Comparison of ENCODE assay signal across 8 cellular contexts in genomic region chrX:107673933-107674479, GRCh38. TPM values are rescaled to one million over a fixed set of nuclear protein-coding genes. Genes with fewer than 3 reads are reported as not detected.
A peak's percentile ranks its signal among the peaks of the same experiment; 100 is the strongest.
DNase-seq lines count a peak whose midpoint lies in the region; ATAC-seq and TF ChIP-seq lines count a peak whose summit lies in the region.

No MANE protein-coding gene starts in this region.

- CTCF ChIA-PET in CD4-positive, alpha-beta memory T cell (lab: Charles Lee; ENCODE audit: partially characterized antibody), result interaction anchor here (1.0 to 13.2 kb wide), 13 partner anchors 11 to 221 kb away, joined by 3 to 462 read pairs (median 10); partner anchors contain the start of genes NCBP2L, PRPS1 and TSC22D3
- CTCF ChIA-PET in naive thymus-derived CD4-positive, alpha-beta T cell (lab: Charles Lee), result interaction anchor here (1.2 to 7.7 kb wide), 7 partner anchors 9 to 103 kb away, joined by 3 to 264 read pairs (median 14); partner anchors contain the start of genes NCBP2L and TSC22D3

- peaks cover 59% of the 10 kb centered on the region for H3K4me1 ChIP-seq in CD4-positive, alpha-beta memory T cell (ENCODE audit: insufficient read depth, low read length)
- peaks cover 44 to 46% of the 10 kb centered on the region in 2 donors for H3K4me1 ChIP-seq in naive thymus-derived CD4-positive, alpha-beta T cell (ENCODE audit: control insufficient read depth in 2 of 2, insufficient read depth in 2 of 2, low read length in 2 of 2)

- H3K27ac Mint-ChIP-seq in CD4-positive, alpha-beta memory T cell, result peak overlapping the region; percentile 96 to 100 (median 99)
- H3K27ac Mint-ChIP-seq in chondrocyte (ENCODE audit: unreplicated experiment), result peak overlapping the region; percentile 97
- peak overlapping the region; percentile 96 to 100 (median 98) for H3K27ac Mint-ChIP-seq in naive thymus-derived CD4-positive, alpha-beta T cell
- H3K27ac Mint-ChIP-seq in stimulated activated naive CD8-positive, alpha-beta T cell treated with anti-CD3 and anti-CD28 coated beads, Interleukin-15, Interleukin-2, amounts not matched to agents 100 ng/mL and 50 ng/mL, for 24 hours, result peak overlapping the region; percentile 94

- peaks cover 34 to 69% (median 60%) of the 10 kb centered on the region in 4 donors for H3K4me1 Mint-ChIP-seq in CD4-positive, alpha-beta memory T cell
- H3K4me1 Mint-ChIP-seq in chondrocyte (ENCODE audit: low read depth), result peaks cover 59% of the 10 kb centered on the region
- peaks cover 16 to 77% (median 53%) of the 10 kb centered on the region in 7 donors for H3K4me1 Mint-ChIP-seq in naive thymus-derived CD4-positive, alpha-beta T cell
- peaks cover 67% of the 10 kb centered on the region for H3K4me1 Mint-ChIP-seq in stimulated activated naive CD8-positive, alpha-beta T cell treated with anti-CD3 and anti-CD28 coated beads, Interleukin-15, Interleukin-2, amounts not matched to agents 100 ng/mL and 50 ng/mL, for 24 hours (ENCODE audit: low read depth)

- peaks cover 0 to 2% (median 0%) of the 10 kb centered on the region in 8 donors for H3K9me3 Mint-ChIP-seq in CD4-positive, alpha-beta memory T cell
- H3K9me3 Mint-ChIP-seq in chondrocyte (ENCODE audit: low read depth), result no peaks in the 10 kb centered on the region
- peaks cover 0 to 4% (median 0%) of the 10 kb centered on the region in 11 donors for H3K9me3 Mint-ChIP-seq in naive thymus-derived CD4-positive, alpha-beta T cell
- H3K9me3 Mint-ChIP-seq in stimulated activated naive CD8-positive, alpha-beta T cell treated with anti-CD3 and anti-CD28 coated beads, Interleukin-15, Interleukin-2, amounts not matched to agents 100 ng/mL and 50 ng/mL, for 24 hours, result no peaks in the 10 kb centered on the region

- no peaks in the 10 kb centered on the region for H3K9me3 ChIP-seq in CD4-positive, alpha-beta memory T cell (ENCODE audit: control insufficient read depth in 1 of 2, low read length in 2 of 2)
- H3K9me3 ChIP-seq in naive thymus-derived CD4-positive, alpha-beta T cell (ENCODE audit: control insufficient read depth in 2 of 3, low read length in 3 of 3), result no peaks in the 10 kb centered on the region

- no peaks in the 10 kb centered on the region for H3K36me3 ChIP-seq in CD4-positive, alpha-beta memory T cell (ENCODE audit: insufficient read depth, low read length)
- no peaks in the 10 kb centered on the region for H3K36me3 ChIP-seq in naive thymus-derived CD4-positive, alpha-beta T cell (ENCODE audit: control insufficient read depth in 2 of 3, insufficient read depth in 3 of 3, low read length in 3 of 3)

- ATAC-seq in GM21526 (IDR thresholded peaks at IDR 0.05; ENCODE audit: low FRiP score, unreplicated experiment), result peak; percentile 90
- ATAC-seq in naive thymus-derived CD4-positive, alpha-beta T cell, result peak; percentile 84

- no peak for TF ChIP-seq CTCF in chondrocyte (IDR thresholded peaks at IDR 0.05)

- POLR2A ChIA-PET in CD4-positive, alpha-beta memory T cell (lab: Charles Lee; ENCODE audit: partially characterized antibody), result interaction anchor here (0.6 to 20.8 kb wide), 17 partner anchors 10 to 152 kb away, joined by 3 to 1740 read pairs (median 10); partner anchors contain the start of genes NCBP2L, PRPS1 and TSC22D3
- POLR2A ChIA-PET in naive thymus-derived CD4-positive, alpha-beta T cell (lab: Charles Lee), result interaction anchor here (1.1 to 35.3 kb wide), 8 partner anchors 12 to 152 kb away, joined by 4 to 1138 read pairs (median 14); partner anchors contain the start of genes MID2, NCBP2L, PRPS1 and TSC22D3

- H3K27me3 ChIP-seq in CD4-positive, alpha-beta memory T cell (ENCODE audit: insufficient read depth, low read length), result no peaks in the 10 kb centered on the region
- H3K27me3 ChIP-seq in naive thymus-derived CD4-positive, alpha-beta T cell (ENCODE audit: control insufficient read depth in 2 of 2, insufficient read depth in 2 of 2, low read length in 2 of 2), result no peaks in the 10 kb centered on the region

- in situ Hi-C loops in KBM-7 (cut with MboI; ENCODE audit: low pct_unique_long_range_greater_than_20kb, low sequenced_read_pairs), result no loop called here

- peak; percentile 97 to 98 (median 97) for DNase-seq in CD4-positive, alpha-beta memory T cell
- DNase-seq in KBM-7 (peak; percentile 98), chondrocyte (ENCODE audit: low spot score) (peak; percentile 96), dedifferentiated amniotic fluid mesenchymal stem cell (ENCODE audit: extremely low spot score) (no peak)
- DNase-seq in activated CD4-positive, alpha-beta T cell treated with anti-CD3 and anti-CD28 coated beads for 1 hour, result peak; percentile 77
- peak; percentile 57 to 98 (median 94) for DNase-seq in naive thymus-derived CD4-positive, alpha-beta T cell

- peak overlapping the region; percentile 53 to 70 for H3K4me3 ChIP-seq in CD4-positive, alpha-beta memory T cell (ENCODE audit: low read length in 2 of 2)
- H3K4me3 ChIP-seq in naive thymus-derived CD4-positive, alpha-beta T cell (ENCODE audit: low read length), result peak overlapping the region; percentile 78

- intact Hi-C loops in CD4-positive, alpha-beta memory T cell (cut with micrococcal nuclease), result loop anchor here (1.0 to 5.0 kb wide), 8 partner anchors 15 to 418 kb away; partner anchors contain the start of genes ATG4A, NCBP2L and PSMD10
- intact Hi-C loops in naive thymus-derived CD4-positive, alpha-beta T cell (cut with micrococcal nuclease), result loop anchor here (1.0 to 5.0 kb wide), 8 partner anchors 15 to 218 kb away; partner anchors contain the start of genes NCBP2L (in 2 of the 2) and PRPS1 (in 2 of the 2)

- peaks cover 0 to 7% of the 10 kb centered on the region in 2 donors for H3K36me3 Mint-ChIP-seq in CD4-positive, alpha-beta memory T cell
- peaks cover 1% of the 10 kb centered on the region for H3K36me3 Mint-ChIP-seq in chondrocyte (ENCODE audit: low read depth)
- peaks cover 0 to 6% (median 0%) of the 10 kb centered on the region in 5 donors for H3K36me3 Mint-ChIP-seq in naive thymus-derived CD4-positive, alpha-beta T cell
- H3K36me3 Mint-ChIP-seq in stimulated activated naive CD8-positive, alpha-beta T cell treated with anti-CD3 and anti-CD28 coated beads, Interleukin-15, Interleukin-2, amounts not matched to agents 100 ng/mL and 50 ng/mL, for 24 hours (ENCODE audit: low read depth), result no peaks in the 10 kb centered on the region

- H3K27me3 Mint-ChIP-seq in CD4-positive, alpha-beta memory T cell, result no peaks in the 10 kb centered on the region
- no peaks in the 10 kb centered on the region for H3K27me3 Mint-ChIP-seq in chondrocyte (ENCODE audit: low read depth)
- H3K27me3 Mint-ChIP-seq in naive thymus-derived CD4-positive, alpha-beta T cell, result no peaks in the 10 kb centered on the region
- H3K27me3 Mint-ChIP-seq in stimulated activated naive CD8-positive, alpha-beta T cell treated with anti-CD3 and anti-CD28 coated beads, Interleukin-15, Interleukin-2, amounts not matched to agents 100 ng/mL and 50 ng/mL, for 24 hours, result no peaks in the 10 kb centered on the region

- H3K27ac ChIP-seq in CD4-positive, alpha-beta memory T cell (ENCODE audit: low read depth, low read length), result peak overlapping the region; percentile 97
- peak overlapping the region; percentile 99 for H3K27ac ChIP-seq in naive thymus-derived CD4-positive, alpha-beta T cell (ENCODE audit: low read depth, low read length)

- peak overlapping the region; percentile 73 to 92 (median 88) for H3K4me3 Mint-ChIP-seq in CD4-positive, alpha-beta memory T cell
- H3K4me3 Mint-ChIP-seq in chondrocyte (ENCODE audit: unreplicated experiment), result peak overlapping the region; percentile 31
- peak overlapping the region; percentile 83 to 95 (median 88) for H3K4me3 Mint-ChIP-seq in naive thymus-derived CD4-positive, alpha-beta T cell
- peak overlapping the region; percentile 88 for H3K4me3 Mint-ChIP-seq in stimulated activated naive CD8-positive, alpha-beta T cell treated with anti-CD3 and anti-CD28 coated beads, Interleukin-15, Interleukin-2, amounts not matched to agents 100 ng/mL and 50 ng/mL, for 24 hours

RNA-seq across cellular contexts. Expression of gene PRPS1, which starts 45.7 kb away (rescaled TPM):
- total RNA-seq in CD4-positive, alpha-beta memory T cell, result 10 to 100 TPM; 56.1 to 61.3 TPM
- polyA plus RNA-seq in CD4-positive, alpha-beta memory T cell, result 10 to 100 TPM; 53.4 to 61.9 TPM
- 30.5 to 40.6 TPM (median 31.6 TPM) in 3 replicates for total RNA-seq in chondrocyte
- 10 to 100 TPM; 59.2 to 71.8 (median 62.6) TPM for total RNA-seq in naive thymus-derived CD4-positive, alpha-beta T cell
- polyA plus RNA-seq in naive thymus-derived CD4-positive, alpha-beta T cell, result 10 to 100 TPM; 54.7 to 56.8 TPM

Comparison
In these comparisons a context has a peak if more than half of its experiments do, and no peak if none do; other contexts are left out.
1. H3K4me3 Mint-ChIP-seq: peak in every context shown above with its lines; median percentile 88 in naive thymus-derived CD4-positive, alpha-beta T cell; 88 in stimulated activated naive CD8-positive, alpha-beta T cell treated with anti-CD3 and anti-CD28 coated beads, Interleukin-15, Interleukin-2, amounts not matched to agents 100 ng/mL and 50 ng/mL, for 24 hours; 88 in CD4-positive, alpha-beta memory T cell; 31 in chondrocyte.